ENCODE assay signal across 8 cellular contexts in genomic region chr6:157764346-157765068, GRCh38.
DNase-seq lines count a peak whose midpoint lies in the region; ATAC-seq and TF ChIP-seq lines count a peak whose summit lies in the region.

No MANE protein-coding gene starts in this region.

- H3K4me3 ChIP-seq in cardiac fibroblast (replicated peaks in 1 of 2; ENCODE audit: low read depth in 2 of 2, low read length in 2 of 2) = no peak overlapping the region

- peak; percentile 49 for ATAC-seq in GM21717 (IDR thresholded peaks at IDR 0.05; ENCODE audit: unreplicated experiment)

- DNase-seq in COLO668 (lab: John Stamatoyannopoulos, UW; ENCODE audit: unreplicated experiment) (peak; percentile 34), KG1 (lab: John Stamatoyannopoulos, UW) (peak; percentile 73), cardiac fibroblast (ENCODE audit: low read depth in 2 of 2) (peak; percentile 99 to 100), left kidney (ENCODE audit: low read depth, low spot score) (peak; percentile 93), NCI-H2081 treated with DMSO at 0.1 percent for 48 hours (lab: John Stamatoyannopoulos, UW) (no peak)
- peak; percentile 66 for DNase-seq in activated CD4-positive, CD25-positive, alpha-beta regulatory T cell treated with anti-CD3 and anti-CD28 coated beads, Interleukin-2, amount 50 U/mL, for 16 hours (ENCODE audit: low read depth, low spot score)
- DNase-seq in stimulated activated CD4-positive, alpha-beta T cell treated with anti-CD3 and anti-CD28 coated beads, Interleukin-1b, Interleukin-23, amount 100 ng/mL, for 48 hours = peak; percentile 89

- TF ChIP-seq CTCF in cardiac fibroblast (IDR thresholded peaks at IDR 0.05; ENCODE audit: low read depth, low read length) = no peak
